14 cellular contexts compared by ENCODE assay signal in the genomic region with DNA sequence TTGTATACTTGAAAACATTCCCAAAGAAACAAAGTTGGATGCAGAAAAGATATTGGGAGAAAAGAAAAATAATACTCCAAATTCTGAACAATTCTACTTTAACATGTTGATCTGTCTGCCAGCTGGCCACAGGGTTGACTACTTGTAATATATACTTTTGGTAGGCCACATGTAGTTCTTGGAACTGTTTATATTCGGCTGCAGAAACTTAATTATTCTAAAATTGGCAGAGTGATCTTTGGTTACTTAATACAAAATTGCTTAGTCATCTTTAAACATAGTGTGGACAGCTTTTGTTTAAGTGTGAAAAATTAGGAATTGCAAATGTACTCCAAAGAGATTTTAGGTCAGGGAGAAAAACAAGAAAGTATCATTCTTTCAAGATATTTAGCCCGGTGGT.
DNase-seq lines count a peak whose midpoint lies in the region; ATAC-seq and TF ChIP-seq lines count a peak whose summit lies in the region.
"Had no signal": no experiment of that assay in that cellular context is flagged by ENCODE, and none has a peak within 500 bp of the region (broad histone marks: within the 10 kb centered on the region; RNA-seq: fewer than 3 reads in every experiment).

No MANE protein-coding gene starts in this region.

- no peak overlapping the region for H3K4me3 ChIP-seq in astrocyte of the spinal cord (ENCODE audit: low read depth, low read length)
- H3K4me3 ChIP-seq in hepatocyte: no peak overlapping the region
- no peak overlapping the region for H3K4me3 ChIP-seq in testis

- DNase-seq in activated CD4-positive, alpha-beta T cell treated with anti-CD3 and anti-CD28 coated beads, Interleukin-2, amount 10 ng/mL, durations not matched to agents 24 days and 14 days: no peak
- DNase-seq in activated CD4-positive, alpha-beta T cell treated with anti-CD3 and anti-CD28 coated beads, Interleukin-2, amount 50 U/mL, for 1 hour: no peak
- DNase-seq in astrocyte of the spinal cord (ENCODE audit: low read depth, low spot score) (peak; percentile 42), hepatocyte (ENCODE audit: low spot score) (no peak), testis (peak; percentile 61), LoVo (ENCODE audit: low spot score) (no peak), cerebellar nuclear complex (lab: John Stamatoyannopoulos, UW) (no peak)
- DNase-seq: ACHN; activated T-cell treated with anti-CD3 and anti-CD28 coated beads, Interleukin-2, amount 50 U/mL, for 4 hours; cortex of kidney; left cardiac atrium; NCI-H524; WERI-Rb-1 had no signal

- H3K27me3 ChIP-seq in hepatocyte: no peaks in the 10 kb centered on the region
- H3K27me3 ChIP-seq in testis: no peaks in the 10 kb centered on the region

- H3K9me3 ChIP-seq in hepatocyte (ENCODE audit: low read depth) (no peaks in the 10 kb centered on the region), testis (no peaks in the 10 kb centered on the region)

- H3K27ac ChIP-seq in hepatocyte: peak overlapping the region; percentile 61
- peak overlapping the region; percentile 34 to 62 for H3K27ac ChIP-seq in testis
- H3K27ac ChIP-seq: WERI-Rb-1 had no signal

- H2AFZ ChIP-seq in hepatocyte: no peak overlapping the region

- 78% methylated on average over 2 of the region's 2 CpGs for WGBS in hepatocyte (ENCODE audit: low lambda C conversion rate, missing lambda C conversion rate)
- 55% methylated on average over 2 of the region's 2 CpGs for WGBS in testis, 2 donors

- no peak for ATAC-seq in HG03378 (IDR thresholded peaks at IDR 0.05; ENCODE audit: unreplicated experiment)
- ATAC-seq: activated T-cell treated with anti-CD3 and anti-CD28 coated beads, Interleukin-2, amount 50 U/mL, for 4 hours had no signal

- H3K36me3 ChIP-seq in hepatocyte (replicated peaks; ENCODE audit: insufficient read depth, low read depth) (no peaks in the 10 kb centered on the region), testis (ENCODE audit: low read depth, missing control alignments) (no peaks in the 10 kb centered on the region)
- H3K36me3 ChIP-seq: WERI-Rb-1 had no signal

- H4K20me1 ChIP-seq in hepatocyte (ENCODE audit: insufficient read depth, poor library complexity, severe bottlenecking): no peaks in the 10 kb centered on the region

- intact Hi-C loops in activated CD4-positive, alpha-beta T cell treated with anti-CD3 and anti-CD28 coated beads, Interleukin-2, amount 10 ng/mL, durations not matched to agents 24 days and 14 days (cut with micrococcal nuclease): loop anchor here (10.0 kb wide), 1 partner anchor 241 kb away; no protein-coding TSS in a partner anchor
- intact Hi-C loops in testis (cut with DNase I; ENCODE audit: low total_unique reads): no loop called here

- H3K9me3 Mint-ChIP-seq in activated CD4-positive, alpha-beta T cell treated with anti-CD3 and anti-CD28 coated beads, Interleukin-2, amount 10 ng/mL, durations not matched to agents 24 days and 14 days: peaks cover 26% of the 10 kb centered on the region
- H3K9me3 Mint-ChIP-seq: activated T-cell treated with anti-CD3 and anti-CD28 coated beads, Interleukin-2, amount 50 U/mL, for 4 hours had no signal

- peak overlapping the region; percentile 26 for H3K4me3 Mint-ChIP-seq in activated CD4-positive, alpha-beta T cell treated with anti-CD3 and anti-CD28 coated beads, Interleukin-2, amount 10 ng/mL, durations not matched to agents 24 days and 14 days

- peaks cover 28% of the 10 kb centered on the region for H3K4me1 Mint-ChIP-seq in activated CD4-positive, alpha-beta T cell treated with anti-CD3 and anti-CD28 coated beads, Interleukin-2, amount 10 ng/mL, durations not matched to agents 24 days and 14 days

- TF ChIP-seq CTCF in astrocyte of the spinal cord (IDR thresholded peaks at IDR 0.05; ENCODE audit: low read depth, low read length): no peak
- TF ChIP-seq CTCF in hepatocyte (IDR thresholded peaks at IDR 0.05; ENCODE audit: poor library complexity): no peak
- TF ChIP-seq CTCF in testis (IDR thresholded peaks at IDR 0.05): no peak

- H3K9me2 ChIP-seq in hepatocyte (replicated peaks; ENCODE audit: insufficient read depth): no peaks in the 10 kb centered on the region

- H3K4me1 ChIP-seq in hepatocyte (ENCODE audit: insufficient read depth) (peaks cover 29% of the 10 kb centered on the region), testis (peaks cover 36% of the 10 kb centered on the region)

- H3K36me3 Mint-ChIP-seq in activated CD4-positive, alpha-beta T cell treated with anti-CD3 and anti-CD28 coated beads, Interleukin-2, amount 10 ng/mL, durations not matched to agents 24 days and 14 days (ENCODE audit: low read depth): peaks cover 12% of the 10 kb centered on the region

- TF ChIP-seq POLR2A in testis (IDR thresholded peaks at IDR 0.05): no peak

- H3K27me3 Mint-ChIP-seq in activated CD4-positive, alpha-beta T cell treated with anti-CD3 and anti-CD28 coated beads, Interleukin-2, amount 10 ng/mL, durations not matched to agents 24 days and 14 days: no peaks in the 10 kb centered on the region

- H3K4me2 ChIP-seq in hepatocyte: no peak overlapping the region

- in situ Hi-C loops in astrocyte of the spinal cord (cut with HindIII; ENCODE audit: low sequenced_read_pairs): no loop called here

- H3K79me2 ChIP-seq in hepatocyte: peaks cover 22% of the 10 kb centered on the region

- peak overlapping the region; percentile 27 for H3K27ac Mint-ChIP-seq in activated CD4-positive, alpha-beta T cell treated with anti-CD3 and anti-CD28 coated beads, Interleukin-2, amount 10 ng/mL, durations not matched to agents 24 days and 14 days

Comparison
In these comparisons a context has a peak if more than half of its experiments do, and no peak if none do; other contexts are left out.
1. DNase-seq: peak in astrocyte of the spinal cord (single experiment) and testis (single experiment); none in activated CD4-positive, alpha-beta T cell treated with anti-CD3 and anti-CD28 coated beads, Interleukin-2, amount 10 ng/mL, durations not matched to agents 24 days and 14 days (single experiment), activated CD4-positive, alpha-beta T cell treated with anti-CD3 and anti-CD28 coated beads, Interleukin-2, amount 50 U/mL, for 1 hour (single experiment), hepatocyte (single experiment), LoVo (single experiment) and cerebellar nuclear complex (0 of 2).